In the genomic region with DNA sequence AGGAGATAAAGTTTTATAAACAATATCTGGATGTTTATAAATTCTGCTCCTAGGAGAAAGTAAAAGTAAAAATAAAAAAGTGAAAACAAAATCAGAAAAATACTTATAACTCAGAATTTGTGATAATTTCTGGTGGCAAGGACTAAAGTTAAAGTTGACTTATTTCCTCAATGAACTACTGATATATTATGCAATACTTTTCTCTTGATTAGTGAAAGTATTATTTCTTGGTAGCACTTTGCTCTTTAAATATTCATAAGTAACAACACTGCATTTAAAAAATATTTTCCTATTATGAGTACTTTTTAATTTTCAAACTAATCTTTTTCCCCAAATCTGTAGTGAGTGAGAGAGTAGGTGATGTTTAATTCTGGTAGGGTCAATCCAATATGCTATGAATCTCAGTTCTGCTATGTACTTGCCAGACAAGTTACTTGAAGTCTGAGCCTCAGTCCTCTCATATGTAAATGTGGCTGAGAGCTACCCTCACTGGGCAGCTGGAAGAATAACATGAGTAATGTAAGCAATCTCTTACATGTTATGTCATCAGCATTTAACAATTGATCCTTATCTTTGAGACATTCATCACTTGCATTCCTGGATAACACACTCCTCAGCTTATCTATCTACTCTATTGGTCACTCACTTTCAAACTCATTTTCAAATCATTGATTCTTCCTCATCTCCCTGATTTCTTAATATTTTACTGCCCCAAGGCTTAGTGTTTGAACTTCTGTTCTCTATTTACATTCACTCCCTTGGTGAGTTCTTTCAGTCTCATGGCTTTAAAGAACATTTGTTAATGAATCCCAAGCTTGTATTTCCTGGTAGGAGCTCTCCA, we compare ENCODE assay signal across 8 cellular contexts.
DNase-seq lines count a peak whose midpoint lies in the region; ATAC-seq, FAIRE-seq and TF ChIP-seq lines count a peak whose summit lies in the region.

No MANE protein-coding gene starts in this region.

- in situ Hi-C loops in brain microvascular endothelial cell (cut with HindIII; ENCODE audit: low pct_ligation_motif_present, low sequenced_read_pairs) (no loop called here), HepG2 (cut with HindIII; ENCODE audit: extremely low pct_ligation_motif_present, low pct_unique_long_range_greater_than_20kb) (no loop called here)

- H3K36me3 ChIP-seq in brain microvascular endothelial cell (replicated peaks) (no peaks in the 10 kb centered on the region), HepG2 (replicated peaks in 1 of 2; ENCODE audit: control insufficient read depth in 1 of 2, insufficient read depth in 2 of 2, low read length in 2 of 2) (peaks cover 0 to 8% of the 10 kb centered on the region in 2 experiments; a peak in 3 of 5 replicates)

- no peaks in the 10 kb centered on the region for H3K27me3 Mint-ChIP-seq in CD14-positive monocyte (ENCODE audit: low read depth in 3 of 3)

- peaks cover 38% of the 10 kb centered on the region for H3K4me1 Mint-ChIP-seq in CD14-positive monocyte

- H3K27ac ChIP-seq in brain microvascular endothelial cell (peak overlapping the region; percentile 96), HepG2 (ENCODE audit: extremely low read length, insufficient read depth, low read length) (no peak overlapping the region)

- H3K27ac Mint-ChIP-seq in CD14-positive monocyte = peak overlapping the region in 2 of 7 donors; percentile 28 to 63

- no peaks in the 10 kb centered on the region for H3K9me3 ChIP-seq in HepG2 (ENCODE audit: low read length)

- no peak for TF ChIP-seq RAD21 in HepG2 (CRISPR knock-in tag; IDR thresholded peaks at IDR 0.05)

- POLR2A ChIA-PET in HepG2 (lab: Yijun Ruan, JAX) = no interaction called here

- no peak for ATAC-seq in HepG2

- H4K20me1 ChIP-seq in HepG2 (ENCODE audit: insufficient read depth, low read length) = no peaks in the 10 kb centered on the region

- no TSS peak for BruUV-seq in HepG2 (replicated peaks; lab: Mats Ljungman, UMichigan)

- no peak overlapping the region for H3K9ac ChIP-seq in HepG2 (ENCODE audit: insufficient read depth, low read depth, low read length)

- TF ChIP-seq CTCF in AG09309 (IDR thresholded peaks at IDR 0.05; ENCODE audit: control insufficient read depth, insufficient read depth, low read depth, low read length, missing control alignments) = no peak
- no peak for TF ChIP-seq CTCF in brain microvascular endothelial cell (IDR thresholded peaks at IDR 0.05; ENCODE audit: low read depth, low read length, missing control alignments)
- no peak for TF ChIP-seq CTCF in HepG2 (CRISPR knock-in tag; IDR thresholded peaks at IDR 0.05)
- no peak for TF ChIP-seq CTCF in CD14-positive monocyte (IDR thresholded peaks at IDR 0.05)

- intact Hi-C loops in HepG2 (cut with micrococcal nuclease; ENCODE audit: unreplicated experiment) = no loop called here
- intact Hi-C loops in CD14-positive monocyte (cut with micrococcal nuclease) = no loop called here

- DNase-seq in AG09309 (ENCODE audit: low read depth) (peak; percentile 83), HTR-8/SVneo (ENCODE audit: insufficient read length, low spot score) (peak; percentile 8), brain microvascular endothelial cell (peak; percentile 93), HepG2 (ENCODE audit: low spot score) (peak; percentile 2), NCI-H2196 treated with DMSO at 0.1 percent for 48 hours (lab: John Stamatoyannopoulos, UW; ENCODE audit: unreplicated experiment) (no peak), NCI-H524 (lab: John Stamatoyannopoulos, UW) (no peak), DMS153 (lab: John Stamatoyannopoulos, UW) (no peak), CD14-positive monocyte (ENCODE audit: low spot score) (no peak)

- no peaks in the 10 kb centered on the region for H3K9me3 Mint-ChIP-seq in CD14-positive monocyte

- TF ChIP-seq EP300 in HepG2 (IDR thresholded peaks at IDR 0.05; ENCODE audit: low read depth in 2 of 2, low read length in 2 of 2) = no peak
- TF ChIP-seq EP300 in HepG2 (CRISPR knock-in tag; IDR thresholded peaks at IDR 0.05; ENCODE audit: borderline replicate concordance) = no peak

- H3K4me3 ChIP-seq in AG09309 (ENCODE audit: control insufficient read depth, low read depth, low read length) = no peak overlapping the region
- H3K4me3 ChIP-seq in brain microvascular endothelial cell (ENCODE audit: low read depth, low read length) = no peak overlapping the region
- no peak overlapping the region for H3K4me3 ChIP-seq in HepG2 (replicated peaks in 1 of 3; ENCODE audit: insufficient read depth in 1 of 3, low read depth in 2 of 3, low read length in 3 of 3)

- no peak overlapping the region for H3K4me3 Mint-ChIP-seq in CD14-positive monocyte

- TF ChIP-seq POLR2A in HepG2 (IDR thresholded peaks at IDR 0.05; ENCODE audit: insufficient read depth in 1 of 2, low read depth in 2 of 2, low read length in 2 of 2) = no peak

- CTCF ChIA-PET in HepG2 (lab: Yijun Ruan, JAX; ENCODE audit: low intra/inter-chr PET ratio, low total read pairs) = no interaction called here

- FAIRE-seq in HTR-8/SVneo (lab: Jason Lieb, UNC) (no peak), HepG2 (lab: Jason Lieb, UNC) (no peak)

- H2AFZ ChIP-seq in HepG2 (ENCODE audit: low read length) = no peak overlapping the region

- H3K79me2 ChIP-seq in HepG2 (ENCODE audit: insufficient read depth, low read length) = no peaks in the 10 kb centered on the region

- no peaks in the 10 kb centered on the region for H3K27me3 ChIP-seq in brain microvascular endothelial cell (replicated peaks)
- H3K27me3 ChIP-seq in HepG2 (ENCODE audit: control insufficient read depth in 1 of 2, insufficient read depth in 2 of 2, low read length in 2 of 2) = no peaks in the 10 kb centered on the region

- H3K4me1 ChIP-seq in HepG2 (ENCODE audit: insufficient read depth, low read length) = no peaks in the 10 kb centered on the region

- H3K36me3 Mint-ChIP-seq in CD14-positive monocyte = peaks cover 11 to 17% of the 10 kb centered on the region in 2 donors

- no peak overlapping the region for H3K4me2 ChIP-seq in HepG2 (ENCODE audit: low read depth, low read length)

TF ChIP-seq in HepG2, 621 proteins besides CTCF, POLR2A, EP300 and RAD21:
- TF ChIP-seq KDM2A (CRISPR knock-in tag; IDR thresholded peaks at IDR 0.05; ENCODE audit: borderline replicate concordance, low read depth) = no peak
- no peak for TF ChIP-seq MIER3 (CRISPR knock-in tag; IDR thresholded peaks at IDR 0.05; ENCODE audit: borderline replicate concordance)

Comparison
In these comparisons a context has a peak if more than half of its experiments do, and no peak if none do; other contexts are left out.
1. DNase-seq: peak in AG09309 (single experiment), HTR-8/SVneo (single experiment), brain microvascular endothelial cell (single experiment) and HepG2 (single experiment); none in NCI-H2196 treated with DMSO at 0.1 percent for 48 hours (single experiment), NCI-H524 (0 of 2), DMS153 (single experiment) and CD14-positive monocyte (single experiment).